ENCODE assay signal across 2 cellular contexts in the genomic region with DNA sequence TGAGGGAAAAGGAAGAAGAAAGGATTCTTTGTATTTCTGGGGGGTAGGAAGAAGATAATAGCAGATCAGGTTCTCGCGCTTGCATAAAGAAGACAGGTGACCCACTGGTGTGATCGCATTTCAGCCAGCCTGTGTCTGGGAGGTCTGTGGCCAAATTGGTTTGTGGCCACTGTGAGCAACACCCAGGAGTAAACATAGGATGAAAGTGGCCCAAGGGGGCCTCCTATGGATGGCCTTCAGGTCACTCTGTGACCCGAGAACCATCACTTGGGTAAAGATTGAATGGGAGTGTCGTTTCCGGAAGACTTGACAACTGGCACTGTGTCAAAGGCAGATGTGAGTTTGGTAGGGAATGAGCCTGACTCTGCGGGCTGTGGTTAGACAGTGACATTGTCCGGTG.
TF ChIP-seq lines count a peak whose summit lies in the region.

No MANE protein-coding gene starts in this region.

TF ChIP-seq in HCT116, 20 proteins besides CTCF, POLR2A, EP300 and RAD21:
- TF ChIP-seq SP1 (IDR thresholded peaks at IDR 0.05; ENCODE audit: low read depth): no peak
- TF ChIP-seq CEBPB (IDR thresholded peaks at IDR 0.05; ENCODE audit: low read depth): no peak
- TF ChIP-seq ZBTB33 (IDR thresholded peaks at IDR 0.05; ENCODE audit: extremely low read depth, insufficient replicate concordance, low read length): no peak
- TF ChIP-seq SRF (IDR thresholded peaks at IDR 0.05; ENCODE audit: low read depth): no peak
- TF ChIP-seq, protein P1, sequence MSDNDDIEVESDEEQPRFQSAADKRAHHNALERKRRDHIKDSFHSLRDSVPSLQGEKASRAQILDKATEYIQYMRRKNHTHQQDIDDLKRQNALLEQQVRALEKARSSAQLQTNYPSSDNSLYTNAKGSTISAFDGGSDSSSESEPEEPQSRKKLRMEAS (IDR thresholded peaks at IDR 0.05): no peak
- no peak for TF ChIP-seq POLR2AphosphoS5 (IDR thresholded peaks at IDR 0.05; ENCODE audit: low read depth, low read length)
- no peak for TF ChIP-seq ZNF274 (IDR thresholded peaks at IDR 0.05; ENCODE audit: low read depth, low read length)
- TF ChIP-seq ELF1 (IDR thresholded peaks at IDR 0.05; ENCODE audit: borderline replicate concordance, low read depth): no peak
- TF ChIP-seq SIN3A (IDR thresholded peaks at IDR 0.05; ENCODE audit: low read depth): no peak
- no peak for TF ChIP-seq EZH2phosphoT487 (IDR thresholded peaks at IDR 0.05; ENCODE audit: borderline replicate concordance)
TF ChIP-seq in HCT116: peak in this region for 0.

TF ChIP-seq in endothelial cell of umbilical vein, 7 proteins besides CTCF, POLR2A, EP300 and RAD21:
- TF ChIP-seq JUN (IDR thresholded peaks at IDR 0.05; ENCODE audit: borderline replicate concordance, insufficient read depth, insufficient read length, low read depth) (no peak), POLR2AphosphoS5 (IDR thresholded peaks at IDR 0.05; ENCODE audit: insufficient read depth, low read depth, low read length) (no peak), EZH2 (IDR thresholded peaks at IDR 0.05; ENCODE audit: borderline replicate concordance, low read depth, low read length, severe bottlenecking) (no peak), FOS (IDR thresholded peaks at IDR 0.05; ENCODE audit: borderline replicate concordance, insufficient read depth, low read length) (no peak), GATA2 (IDR thresholded peaks at IDR 0.05; ENCODE audit: insufficient read depth, insufficient read length, low read depth, low read length) (no peak), MYC (IDR thresholded peaks at IDR 0.05; ENCODE audit: low read depth, low read length) (no peak)
- TF ChIP-seq, protein P1 (IDR thresholded peaks at IDR 0.05; ENCODE audit: insufficient read depth, insufficient read length): no peak
